8 cellular contexts compared by ENCODE assay signal in the genomic region with DNA sequence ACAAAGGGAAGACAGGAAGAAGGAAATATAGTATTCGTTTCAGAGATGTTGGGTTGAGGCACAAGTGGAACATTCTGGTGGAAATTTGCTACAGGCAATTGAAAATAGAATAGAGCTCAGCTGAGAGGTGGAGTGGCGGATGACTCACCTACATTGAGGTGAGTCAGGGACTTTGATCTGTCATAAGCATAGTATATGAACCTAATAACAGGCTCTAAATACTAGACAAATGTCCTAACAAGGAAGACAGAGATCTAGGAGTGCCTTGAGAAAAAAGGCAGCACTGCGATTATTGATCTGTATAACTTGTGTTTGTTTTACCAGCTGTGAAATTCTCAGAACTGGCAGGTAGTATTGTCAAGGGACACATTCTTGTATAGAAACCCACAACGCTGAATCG. TPM values are rescaled to one million over a fixed set of nuclear protein-coding genes. Genes with fewer than 3 reads are reported as not detected.
DNase-seq lines count a peak whose midpoint lies in the region; ATAC-seq and TF ChIP-seq lines count a peak whose summit lies in the region.

No MANE protein-coding gene starts in this region.

- H3K4me1 Mint-ChIP-seq in CD4-positive, CD25-positive, alpha-beta regulatory T cell: peaks cover 11 to 49% (median 40%) of the 10 kb centered on the region in 4 donors

- peak; percentile 48 to 55 for ATAC-seq in CD4-positive, CD25-positive, alpha-beta regulatory T cell (ENCODE audit: low read depth in 2 of 2)

- H3K9me3 ChIP-seq in CD4-positive, CD25-positive, alpha-beta regulatory T cell (ENCODE audit: control insufficient read depth in 2 of 2, low read length in 2 of 2): no peaks in the 10 kb centered on the region

- no peaks in the 10 kb centered on the region for H3K36me3 ChIP-seq in CD4-positive, CD25-positive, alpha-beta regulatory T cell (ENCODE audit: control insufficient read depth, insufficient read depth, low read length)

- peak overlapping the region; percentile 99 for H3K27ac ChIP-seq in CD4-positive, CD25-positive, alpha-beta regulatory T cell (ENCODE audit: insufficient read depth, low read length, poor library complexity, severe bottlenecking)

- peak overlapping the region; percentile 94 to 100 (median 99) for H3K27ac Mint-ChIP-seq in CD4-positive, CD25-positive, alpha-beta regulatory T cell

- H3K27me3 ChIP-seq in CD4-positive, CD25-positive, alpha-beta regulatory T cell (ENCODE audit: control insufficient read depth, insufficient read depth, low read length): no peaks in the 10 kb centered on the region

- TF ChIP-seq CTCF in LNCaP clone FGC (IDR thresholded peaks at IDR 0.05; ENCODE audit: control insufficient read depth, extremely low read depth, insufficient read depth) (no peak), foreskin fibroblast (IDR thresholded peaks at IDR 0.05; ENCODE audit: low read depth, low read length) (no peak)

- peaks cover 30% of the 10 kb centered on the region for H3K4me1 ChIP-seq in CD4-positive, CD25-positive, alpha-beta regulatory T cell (ENCODE audit: control insufficient read depth, insufficient read depth, low read length, poor library complexity, severe bottlenecking)

- H3K4me3 Mint-ChIP-seq in CD4-positive, CD25-positive, alpha-beta regulatory T cell: peak overlapping the region; percentile 96 to 100 (median 98)

- H3K36me3 Mint-ChIP-seq in CD4-positive, CD25-positive, alpha-beta regulatory T cell: no peaks in the 10 kb centered on the region

- peak overlapping the region; percentile 90 for H3K4me3 ChIP-seq in CD4-positive, CD25-positive, alpha-beta regulatory T cell (ENCODE audit: low read depth, low read length)
- H3K4me3 ChIP-seq in LNCaP clone FGC (ENCODE audit: low read depth, low read length) (peak overlapping the region; percentile 97), foreskin fibroblast (ENCODE audit: low read depth in 1 of 2, low read length in 2 of 2) (peak overlapping the region; percentile 94 to 98), skeletal muscle cell (ENCODE audit: low read depth, low read length) (peak overlapping the region; percentile 98)

- no peaks in the 10 kb centered on the region for H3K9me3 Mint-ChIP-seq in CD4-positive, CD25-positive, alpha-beta regulatory T cell

- peak; percentile 43 to 67 (median 46) for DNase-seq in CD4-positive, CD25-positive, alpha-beta regulatory T cell
- DNase-seq in LNCaP clone FGC (ENCODE audit: low read depth): no peak
- peak; percentile 18 for DNase-seq in activated T-helper 1 cell treated with Interleukin-2 at 50 U/mL for 16 hours (ENCODE audit: low read depth)
- DNase-seq in foreskin fibroblast: peak; percentile 24 to 56
- DNase-seq in skeletal muscle cell (ENCODE audit: low read depth): no peak
- no peak for DNase-seq in amniotic stem cell (lab: John Stamatoyannopoulos, UW)
- no peak for DNase-seq in NCI-H526 treated with DMSO at 0.1 percent for 48 hours (lab: John Stamatoyannopoulos, UW)
- no peak for DNase-seq in NCI-H510A treated with DMSO at 0.1 percent for 48 hours (lab: John Stamatoyannopoulos, UW)

- H3K27me3 Mint-ChIP-seq in CD4-positive, CD25-positive, alpha-beta regulatory T cell: no peaks in the 10 kb centered on the region

RNA-seq across cellular contexts. Expression of a gene that starts 0.9 kb away (rescaled TPM):
- total RNA-seq in CD4-positive, CD25-positive, alpha-beta regulatory T cell: 258 TPM
- polyA plus RNA-seq in CD4-positive, CD25-positive, alpha-beta regulatory T cell: 10 to 100 TPM; 28.1 to 37.4 (median 33.2) TPM

RNA-seq across cellular contexts. Expression of a gene that starts 31.4 kb away (rescaled TPM):
- total RNA-seq in CD4-positive, CD25-positive, alpha-beta regulatory T cell: 3.6 TPM
- polyA plus RNA-seq in CD4-positive, CD25-positive, alpha-beta regulatory T cell: under 1 TPM in 2 of 4 donors, not detected in 2; 0.22 to 0.45 TPM

Comparison
In these comparisons a context has a peak if more than half of its experiments do, and no peak if none do; other contexts are left out.
1. DNase-seq: peak in CD4-positive, CD25-positive, alpha-beta regulatory T cell (3 of 3), activated T-helper 1 cell treated with Interleukin-2 at 50 U/mL for 16 hours (single experiment) and foreskin fibroblast (2 of 2); none in LNCaP clone FGC (single experiment), skeletal muscle cell (single experiment), amniotic stem cell (single experiment), NCI-H526 treated with DMSO at 0.1 percent for 48 hours (single experiment) and NCI-H510A treated with DMSO at 0.1 percent for 48 hours (single experiment).
2. Peak in every context shown above with its lines, with median percentiles within 50 percentile points of each other: H3K4me3 ChIP-seq.